In the genomic region with DNA sequence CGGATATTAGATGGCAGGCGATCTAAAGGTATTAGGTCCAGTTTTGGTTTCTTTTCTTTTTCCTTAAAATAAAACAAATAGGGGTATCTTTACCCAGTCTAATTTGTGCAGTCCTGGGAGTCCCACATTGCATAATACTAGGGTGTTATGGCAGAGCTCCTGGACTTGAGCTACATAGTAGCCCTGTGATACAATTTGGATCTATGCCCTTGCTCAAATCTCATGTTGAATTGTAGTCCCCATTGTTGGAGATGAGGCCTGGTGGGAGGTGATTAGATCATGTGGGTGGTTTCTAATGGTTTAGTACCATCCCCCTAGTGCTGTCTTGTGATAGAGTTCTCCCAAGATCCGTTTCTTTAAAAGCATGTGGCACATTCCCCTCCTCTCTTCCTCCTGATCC, we compare ENCODE assay signal across 24 cellular contexts.
DNase-seq lines count a peak whose midpoint lies in the region; TF ChIP-seq lines count a peak whose summit lies in the region.
"Had no signal": no experiment of that assay in that cellular context is flagged by ENCODE, and none has a peak within 500 bp of the region (broad histone marks: within the 10 kb centered on the region; RNA-seq: fewer than 3 reads in every experiment).

No MANE protein-coding gene starts in this region.

- H3K9me3 Mint-ChIP-seq in activated naive CD8-positive, alpha-beta T cell treated with anti-CD3 and anti-CD28 coated beads for 36 hours, result no peaks in the 10 kb centered on the region
- H3K9me3 Mint-ChIP-seq: activated CD4-positive, alpha-beta memory T cell treated with anti-CD3 and anti-CD28 coated beads for 36 hours; effector memory CD8-positive, alpha-beta T cell; HFFc6 had no signal

- TF ChIP-seq CTCF in fibroblast of pulmonary artery (IDR thresholded peaks at IDR 0.05; ENCODE audit: low read length, missing control alignments), result no peak

- DNase-seq in CMK (ENCODE audit: low read depth) (peak; percentile 15), SK-MEL-5 (ENCODE audit: low read depth, low spot score) (peak; percentile 30), fibroblast of pulmonary artery (ENCODE audit: low read depth) (peak; percentile 75), pons (ENCODE audit: low spot score) (peak; percentile 63), kidney tubule cell (ENCODE audit: low spot score) (no peak), DMS153 treated with DMSO at 0.1 percent for 48 hours (lab: John Stamatoyannopoulos, UW; ENCODE audit: unreplicated experiment) (no peak), SW480 (ENCODE audit: low spot score) (no peak)
- no peak for DNase-seq in activated naive CD8-positive, alpha-beta T cell treated with anti-CD3 and anti-CD28 coated beads for 36 hours
- DNase-seq: activated CD4-positive, alpha-beta memory T cell treated with anti-CD3 and anti-CD28 coated beads for 36 hours; activated CD4-positive, CD25-positive, alpha-beta regulatory T cell; DMS 273 treated with DMSO at 0.1 percent for 48 hours; effector memory CD8-positive, alpha-beta T cell; HFFc6; KG1; kidney; NCI-H1417 treated with DMSO at 0.1 percent for 48 hours; NCI-H82; occipital lobe; SHP77 treated with DMSO at 0.1 percent for 48 hours; stimulated activated naive CD8-positive, alpha-beta T cell treated with anti-CD3 and anti-CD28 coated beads, Interleukin-15, Interleukin-2, amounts not matched to agents 100 U/mL and 50 U/mL, for 24 hours; SW 1271; tibial artery had no signal

- H3K27ac Mint-ChIP-seq in activated naive CD8-positive, alpha-beta T cell treated with anti-CD3 and anti-CD28 coated beads for 36 hours, result no peak overlapping the region
- H3K27ac Mint-ChIP-seq: activated CD4-positive, alpha-beta memory T cell treated with anti-CD3 and anti-CD28 coated beads for 36 hours; effector memory CD8-positive, alpha-beta T cell; HFFc6; memory B cell had no signal

- H3K27me3 Mint-ChIP-seq in activated naive CD8-positive, alpha-beta T cell treated with anti-CD3 and anti-CD28 coated beads for 36 hours, result no peaks in the 10 kb centered on the region
- H3K27me3 Mint-ChIP-seq: activated CD4-positive, alpha-beta memory T cell treated with anti-CD3 and anti-CD28 coated beads for 36 hours had no signal

- no peak overlapping the region for H3K4me3 Mint-ChIP-seq in activated naive CD8-positive, alpha-beta T cell treated with anti-CD3 and anti-CD28 coated beads for 36 hours
- H3K4me3 Mint-ChIP-seq: activated CD4-positive, alpha-beta memory T cell treated with anti-CD3 and anti-CD28 coated beads for 36 hours; effector memory CD8-positive, alpha-beta T cell; HFFc6; memory B cell had no signal

- no peak overlapping the region for H3K4me3 ChIP-seq in fibroblast of pulmonary artery (replicated peaks; ENCODE audit: low read depth, low read length)
- H3K4me3 ChIP-seq: esophagus muscularis mucosa, tibial artery had no signal

- in situ Hi-C loops in SK-MEL-5 (cut with HindIII; ENCODE audit: low pct_unique_long_range_greater_than_20kb, low sequenced_read_pairs), result no loop called here

- no peaks in the 10 kb centered on the region for H3K36me3 Mint-ChIP-seq in activated naive CD8-positive, alpha-beta T cell treated with anti-CD3 and anti-CD28 coated beads for 36 hours
- H3K36me3 Mint-ChIP-seq: activated CD4-positive, alpha-beta memory T cell treated with anti-CD3 and anti-CD28 coated beads for 36 hours; memory B cell had no signal

- H3K4me1 Mint-ChIP-seq in activated naive CD8-positive, alpha-beta T cell treated with anti-CD3 and anti-CD28 coated beads for 36 hours, result no peaks in the 10 kb centered on the region

Comparison
In these comparisons a context has a peak if more than half of its experiments do, and no peak if none do; other contexts are left out.
1. DNase-seq: peak in CMK (single experiment), SK-MEL-5 (single experiment), fibroblast of pulmonary artery (single experiment) and pons (single experiment); none in kidney tubule cell (single experiment), activated naive CD8-positive, alpha-beta T cell treated with anti-CD3 and anti-CD28 coated beads for 36 hours (single experiment), DMS153 treated with DMSO at 0.1 percent for 48 hours (single experiment) and SW480 (single experiment).